Comparison of ENCODE assay signal across 8 cellular contexts in the genomic region with DNA sequence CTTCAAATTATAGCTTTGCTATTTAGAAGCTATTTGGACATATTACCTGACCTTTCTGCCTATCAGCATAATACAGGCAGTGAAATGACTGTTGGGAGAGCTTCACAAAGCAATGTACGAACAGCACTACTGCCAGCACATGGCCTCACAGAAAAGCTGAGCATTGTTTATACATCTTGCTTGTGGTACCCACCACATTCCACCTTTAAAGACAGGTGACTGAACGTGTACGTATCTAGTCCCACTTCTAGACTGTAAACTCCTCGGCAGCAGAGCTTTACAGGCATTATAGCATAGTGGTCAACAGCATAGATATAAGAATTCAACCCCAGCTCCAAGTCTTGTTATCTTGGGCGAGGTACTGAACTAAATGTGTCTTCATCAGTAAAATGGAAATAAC. TPM values are rescaled to one million over a fixed set of nuclear protein-coding genes. Genes with fewer than 3 reads are reported as not detected.
DNase-seq lines count a peak whose midpoint lies in the region; ATAC-seq and TF ChIP-seq lines count a peak whose summit lies in the region.

No MANE protein-coding gene starts in this region.

- H3K27ac ChIP-seq in SJCRH30 (no peak overlapping the region), esophagus (ENCODE audit: low read depth in 2 of 2, low read length in 1 of 2) (peak overlapping the region; percentile 43 to 97), psoas muscle (peak overlapping the region; percentile 98)

- DNase-seq in ELR (ENCODE audit: low read depth) = peak; percentile 8
- no peak for DNase-seq in SJCRH30
- no peak for DNase-seq in psoas muscle
- DNase-seq in nucleus accumbens (lab: John Stamatoyannopoulos, UW) = no peak
- DNase-seq in DMS79 (lab: John Stamatoyannopoulos, UW) = no peak
- DNase-seq in NCI-H146 treated with DMSO at 0.1 percent for 48 hours (lab: John Stamatoyannopoulos, UW; ENCODE audit: unreplicated experiment) = no peak

- H3K9me3 ChIP-seq in SJCRH30 (replicated peaks) (no peaks in the 10 kb centered on the region), esophagus (ENCODE audit: control insufficient read depth in 2 of 2, insufficient read depth in 1 of 2, low read depth in 1 of 2, low read length in 1 of 2) (no peaks in the 10 kb centered on the region), psoas muscle (no peaks in the 10 kb centered on the region)

- intact Hi-C loops in psoas muscle (cut with DNase I) = no loop called here

- no peak for ATAC-seq in psoas muscle
- no peak for ATAC-seq in GM21576 (IDR thresholded peaks at IDR 0.05; ENCODE audit: unreplicated experiment)

- H3K4me3 ChIP-seq in SJCRH30 (peak overlapping the region; percentile 95), esophagus (ENCODE audit: low read depth in 1 of 2, low read length in 2 of 2) (peak overlapping the region in 1 of 2 donors; percentile 61), psoas muscle (peak overlapping the region; percentile 94)

- H3K36me3 ChIP-seq in SJCRH30 (no peaks in the 10 kb centered on the region), esophagus (ENCODE audit: control insufficient read depth in 2 of 2, insufficient read depth in 2 of 2, low read length in 1 of 2) (no peaks in the 10 kb centered on the region), psoas muscle (ENCODE audit: insufficient read depth in 1 of 2, low read depth in 1 of 2) (peaks cover 4 to 29% of the 10 kb centered on the region in 2 donors)

- H3K4me1 ChIP-seq in SJCRH30 (no peaks in the 10 kb centered on the region; the same call in 1 of the 2 replicates), esophagus (ENCODE audit: control insufficient read depth in 2 of 2, insufficient read depth in 2 of 2, low read length in 1 of 2) (peaks cover 4 to 6% of the 10 kb centered on the region in 2 donors), psoas muscle (peaks cover 44% of the 10 kb centered on the region)

- no peak for TF ChIP-seq CTCF in psoas muscle (IDR thresholded peaks at IDR 0.05)

- 34 to 41% methylated on average over 5 of the region's 5 CpGs for WGBS in esophagus, 2 donors
- WGBS in psoas muscle, 3 donors = 61 to 66% (median 63%) methylated on average over 5 of the region's 5 CpGs

- H3K27me3 ChIP-seq in SJCRH30 (no peaks in the 10 kb centered on the region), esophagus (ENCODE audit: control insufficient read depth in 1 of 2, insufficient read depth in 2 of 2, low read length in 2 of 2) (no peaks in the 10 kb centered on the region), psoas muscle (ENCODE audit: insufficient read depth in 3 of 3, low read length in 2 of 3) (no peaks in the 10 kb centered on the region)

RNA-seq across cellular contexts. Expression of a gene that starts 1.6 kb away (rescaled TPM):
- total RNA-seq in SJCRH30 (2014; rRNA removed; shearing (Covaris generic)) = 25.9 and 26.5 TPM in 2 replicates
- polyA plus RNA-seq in esophagus (10 to 100 TPM in 1 of 2 donors, 1 to 10 TPM in 1; 9.2 to 16.5 TPM), psoas muscle (10 to 100 TPM; 14.3 to 58.5 (median 37.5) TPM)
- 10 to 100 TPM; 16.7 to 27.6 (median 24.4) TPM for total RNA-seq in psoas muscle

RNA-seq across cellular contexts. Expression of a gene that starts 6.6 kb away (rescaled TPM):
- total RNA-seq in SJCRH30 (2014; rRNA removed; shearing (Covaris generic)) = 27.2 and 28.1 TPM in 2 replicates
- polyA plus RNA-seq in esophagus (10 to 100 TPM; 12.5 to 19.4 TPM), psoas muscle (10 to 100 TPM; 16.4 to 24.3 (median 17.4) TPM)
- 10 to 100 TPM; 19.3 to 46.1 (median 41.1) TPM for total RNA-seq in psoas muscle

RNA-seq across cellular contexts. Expression of a gene that starts 17.4 kb away (rescaled TPM):
- 79.0 and 84.3 TPM in 2 replicates for total RNA-seq in SJCRH30 (2014; rRNA removed; shearing (Covaris generic))
- 10 to 100 TPM; 14.4 to 41.1 TPM for polyA plus RNA-seq in esophagus
- total RNA-seq in psoas muscle = 10 to 100 TPM; 56.9 to 80.7 (median 64.5) TPM
- 100 to 1,000 TPM in 1 of 3 donors, 10 to 100 TPM in 2; 39.5 to 125 (median 74.7) TPM for polyA plus RNA-seq in psoas muscle

RNA-seq across cellular contexts. Expression of a gene that starts 42.7 kb away (rescaled TPM):
- 8.2 and 9.9 TPM in 2 replicates for total RNA-seq in SJCRH30 (2014; rRNA removed; shearing (Covaris generic))
- polyA plus RNA-seq in esophagus = 10 to 100 TPM; 24.1 to 28.9 TPM
- 10 to 100 TPM; 15.4 to 22.9 (median 16.5) TPM for total RNA-seq in psoas muscle
- 10 to 100 TPM; 22.8 to 39.5 (median 24.5) TPM for polyA plus RNA-seq in psoas muscle

RNA-seq across cellular contexts. Expression of a gene that starts 43.0 kb away (rescaled TPM):
- 0.47 and 0.66 TPM in 2 replicates for total RNA-seq in SJCRH30 (2014; rRNA removed; shearing (Covaris generic))
- polyA plus RNA-seq in esophagus (under 1 TPM; 0.06 to 0.86 TPM), psoas muscle (under 1 TPM; 0.03 to 0.32 (median 0.05) TPM)
- total RNA-seq in psoas muscle = under 1 TPM; 0.05 to 0.34 (median 0.24) TPM
